1 cellular context compared by ENCODE assay signal in the genomic region with DNA sequence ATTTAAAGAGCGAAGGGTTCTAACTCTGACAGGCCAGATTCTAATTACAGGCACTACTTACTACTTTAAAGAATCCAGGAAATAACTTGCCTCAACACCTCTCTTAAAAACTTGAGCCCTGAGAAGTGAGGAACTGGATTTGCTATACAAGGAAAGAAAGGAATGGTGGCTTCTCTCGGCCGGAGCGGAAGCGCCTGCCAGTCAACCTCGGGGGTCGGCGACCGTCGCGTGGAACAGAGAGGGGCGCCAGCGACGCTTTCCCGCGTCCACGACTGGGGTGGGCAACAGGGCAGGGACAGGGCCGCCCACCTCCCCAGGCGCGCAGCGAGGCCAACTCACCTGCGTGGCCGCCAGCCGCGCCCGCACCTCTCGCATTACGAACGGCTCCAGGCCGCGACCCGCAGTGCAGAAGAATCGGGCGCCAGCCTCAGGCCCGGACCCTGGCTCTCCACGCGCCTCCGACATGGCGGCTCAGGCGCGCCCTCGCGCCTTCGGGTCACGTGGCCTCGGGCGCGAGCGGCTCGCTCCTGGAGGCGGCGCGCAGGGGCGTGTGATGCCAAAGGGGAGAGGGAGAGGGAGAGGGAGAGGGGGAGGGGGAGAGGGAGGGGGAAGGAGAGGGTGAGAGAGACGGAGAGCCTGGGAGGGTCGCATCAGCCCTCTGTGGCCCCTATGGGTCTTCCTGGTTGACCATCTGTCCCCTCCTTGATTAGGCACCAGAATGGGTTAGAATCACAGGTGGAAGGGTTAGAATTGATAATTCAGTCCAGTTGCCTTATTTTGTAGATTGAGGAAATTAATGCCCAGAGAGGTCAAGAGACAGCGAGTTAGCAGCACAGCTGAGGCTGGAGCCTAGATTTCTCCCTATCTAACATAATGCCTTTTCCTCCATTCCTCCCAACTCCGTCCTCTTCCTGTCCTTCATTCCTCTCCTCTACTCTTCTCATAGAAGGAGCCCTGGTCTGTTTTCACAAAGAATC.
TF ChIP-seq lines count a peak whose summit lies in the region.

A gene with protein sequence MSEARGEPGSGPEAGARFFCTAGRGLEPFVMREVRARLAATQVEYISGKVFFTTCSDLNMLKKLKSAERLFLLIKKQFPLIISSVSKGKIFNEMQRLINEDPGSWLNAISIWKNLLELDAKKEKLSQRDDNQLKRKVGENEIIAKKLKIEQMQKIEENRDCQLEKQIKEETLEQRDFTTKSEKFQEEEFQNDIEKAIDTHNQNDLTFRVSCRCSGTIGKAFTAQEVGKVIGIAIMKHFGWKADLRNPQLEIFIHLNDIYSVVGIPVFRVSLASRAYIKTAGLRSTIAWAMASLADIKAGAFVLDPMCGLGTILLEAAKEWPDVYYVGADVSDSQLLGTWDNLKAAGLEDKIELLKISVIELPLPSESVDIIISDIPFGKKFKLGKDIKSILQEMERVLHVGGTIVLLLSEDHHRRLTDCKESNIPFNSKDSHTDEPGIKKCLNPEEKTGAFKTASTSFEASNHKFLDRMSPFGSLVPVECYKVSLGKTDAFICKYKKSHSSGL (minus strand): TSS at position 484 of the 977 bp plus-strand sequence. CDS start 19 bp downstream, at position 465.

TF ChIP-seq in HepG2, 621 proteins besides CTCF, POLR2A, EP300 and RAD21 (continued from another document and continues in another):
- peak; percentile 71; the same call in 1 of the 2 replicates for TF ChIP-seq RAD51 (IDR thresholded peaks at IDR 0.05; ENCODE audit: borderline replicate concordance)
- peak; percentile 95 for TF ChIP-seq HOXD1 (CRISPR knock-in tag; IDR thresholded peaks at IDR 0.05)
- no peak for TF ChIP-seq MATR3 (CRISPR knock-in tag; IDR thresholded peaks at IDR 0.05)
- no peak for TF ChIP-seq TBL1XR1 (IDR thresholded peaks at IDR 0.05; ENCODE audit: borderline replicate concordance, low read length, partially characterized antibody)
- TF ChIP-seq AGO1 (IDR thresholded peaks at IDR 0.05; ENCODE audit: low read depth, low read length, poor library complexity, severe bottlenecking), result no peak
- TF ChIP-seq KAT7 (CRISPR knock-in tag; IDR thresholded peaks at IDR 0.05; ENCODE audit: borderline replicate concordance), result peak; percentile 98; the same call in 1 of the 2 replicates
- 0 out of 2 replicates have a peak, but pooled peaks have one; percentile 24 for TF ChIP-seq MYNN (CRISPR knock-in tag; IDR thresholded peaks at IDR 0.05; ENCODE audit: low read depth)
- TF ChIP-seq CBFB (CRISPR knock-in tag; IDR thresholded peaks at IDR 0.05), result peak; percentile 88
- TF ChIP-seq, protein P1, sequence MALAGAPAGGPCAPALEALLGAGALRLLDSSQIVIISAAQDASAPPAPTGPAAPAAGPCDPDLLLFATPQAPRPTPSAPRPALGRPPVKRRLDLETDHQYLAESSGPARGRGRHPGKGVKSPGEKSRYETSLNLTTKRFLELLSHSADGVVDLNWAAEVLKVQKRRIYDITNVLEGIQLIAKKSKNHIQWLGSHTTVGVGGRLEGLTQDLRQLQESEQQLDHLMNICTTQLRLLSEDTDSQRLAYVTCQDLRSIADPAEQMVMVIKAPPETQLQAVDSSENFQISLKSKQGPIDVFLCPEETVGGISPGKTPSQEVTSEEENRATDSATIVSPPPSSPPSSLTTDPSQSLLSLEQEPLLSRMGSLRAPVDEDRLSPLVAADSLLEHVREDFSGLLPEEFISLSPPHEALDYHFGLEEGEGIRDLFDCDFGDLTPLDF (CRISPR knock-in tag; IDR thresholded peaks at IDR 0.05), result peak; percentile 91
- TF ChIP-seq SRF (IDR thresholded peaks at IDR 0.05; ENCODE audit: low read depth, low read length), result no peak
- no peak for TF ChIP-seq ZNF672 (CRISPR knock-in tag; IDR thresholded peaks at IDR 0.05)
- no peak for TF ChIP-seq ZNF234 (CRISPR knock-in tag; conservative IDR thresholded peaks at IDR 0.05)
- TF ChIP-seq JUND (CRISPR knock-in tag; IDR thresholded peaks at IDR 0.05), result peak; percentile 70
- TF ChIP-seq ARNT2 (CRISPR knock-in tag; IDR thresholded peaks at IDR 0.05; ENCODE audit: low read depth), result peak; percentile 96
- peak; percentile 98; the same call in 1 of the 2 replicates for TF ChIP-seq ZNF619 (CRISPR knock-in tag; IDR thresholded peaks at IDR 0.05)
- TF ChIP-seq KDM1A (CRISPR knock-in tag; IDR thresholded peaks at IDR 0.05), result no peak; the same call in 1 of the 2 replicates
- peak; percentile 91; the same call in 1 of the 2 replicates for TF ChIP-seq DNMT1 (CRISPR knock-in tag; IDR thresholded peaks at IDR 0.05)
- peak; percentile 98 for TF ChIP-seq ZFX (CRISPR knock-in tag; IDR thresholded peaks at IDR 0.05; ENCODE audit: low read depth)
- TF ChIP-seq FOXC1 (CRISPR knock-in tag; IDR thresholded peaks at IDR 0.05; ENCODE audit: borderline replicate concordance), result peak; percentile 94
- TF ChIP-seq, protein P2, sequence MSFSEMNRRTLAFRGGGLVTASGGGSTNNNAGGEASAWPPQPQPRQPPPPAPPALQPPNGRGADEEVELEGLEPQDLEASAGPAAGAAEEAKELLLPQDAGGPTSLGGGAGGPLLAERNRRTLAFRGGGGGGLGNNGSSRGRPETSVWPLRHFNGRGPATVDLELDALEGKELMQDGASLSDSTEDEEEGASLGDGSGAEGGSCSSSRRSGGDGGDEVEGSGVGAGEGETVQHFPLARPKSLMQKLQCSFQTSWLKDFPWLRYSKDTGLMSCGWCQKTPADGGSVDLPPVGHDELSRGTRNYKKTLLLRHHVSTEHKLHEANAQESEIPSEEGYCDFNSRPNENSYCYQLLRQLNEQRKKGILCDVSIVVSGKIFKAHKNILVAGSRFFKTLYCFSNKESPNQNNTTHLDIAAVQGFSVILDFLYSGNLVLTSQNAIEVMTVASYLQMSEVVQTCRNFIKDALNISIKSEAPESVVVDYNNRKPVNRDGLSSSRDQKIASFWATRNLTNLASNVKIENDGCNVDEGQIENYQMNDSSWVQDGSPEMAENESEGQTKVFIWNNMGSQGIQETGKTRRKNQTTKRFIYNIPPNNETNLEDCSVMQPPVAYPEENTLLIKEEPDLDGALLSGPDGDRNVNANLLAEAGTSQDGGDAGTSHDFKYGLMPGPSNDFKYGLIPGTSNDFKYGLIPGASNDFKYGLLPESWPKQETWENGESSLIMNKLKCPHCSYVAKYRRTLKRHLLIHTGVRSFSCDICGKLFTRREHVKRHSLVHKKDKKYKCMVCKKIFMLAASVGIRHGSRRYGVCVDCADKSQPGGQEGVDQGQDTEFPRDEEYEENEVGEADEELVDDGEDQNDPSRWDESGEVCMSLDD (CRISPR knock-in tag; IDR thresholded peaks at IDR 0.05; ENCODE audit: borderline replicate concordance), result peak; percentile 86
- TF ChIP-seq RBM39 (IDR thresholded peaks at IDR 0.05; ENCODE audit: low read depth, low read length, poor library complexity, severe bottlenecking), result peak; percentile 90
- TF ChIP-seq STAG1 (CRISPR knock-in tag; IDR thresholded peaks at IDR 0.05), result 0 out of 2 replicates have a peak, but pooled peaks have one; percentile 32
- TF ChIP-seq ZNF354B (CRISPR knock-in tag; IDR thresholded peaks at IDR 0.05), result no peak
- TF ChIP-seq NRL (CRISPR knock-in tag; IDR thresholded peaks at IDR 0.05; ENCODE audit: borderline replicate concordance), result peak; percentile 97
- TF ChIP-seq, protein P3, sequence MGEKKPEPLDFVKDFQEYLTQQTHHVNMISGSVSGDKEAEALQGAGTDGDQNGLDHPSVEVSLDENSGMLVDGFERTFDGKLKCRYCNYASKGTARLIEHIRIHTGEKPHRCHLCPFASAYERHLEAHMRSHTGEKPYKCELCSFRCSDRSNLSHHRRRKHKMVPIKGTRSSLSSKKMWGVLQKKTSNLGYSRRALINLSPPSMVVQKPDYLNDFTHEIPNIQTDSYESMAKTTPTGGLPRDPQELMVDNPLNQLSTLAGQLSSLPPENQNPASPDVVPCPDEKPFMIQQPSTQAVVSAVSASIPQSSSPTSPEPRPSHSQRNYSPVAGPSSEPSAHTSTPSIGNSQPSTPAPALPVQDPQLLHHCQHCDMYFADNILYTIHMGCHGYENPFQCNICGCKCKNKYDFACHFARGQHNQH (CRISPR knock-in tag; IDR thresholded peaks at IDR 0.05), result peak; percentile 88
- peak; percentile 89; the same call in 1 of the 2 replicates for TF ChIP-seq TOE1 (CRISPR knock-in tag; IDR thresholded peaks at IDR 0.05)
- no peak for TF ChIP-seq NFIB (CRISPR knock-in tag; IDR thresholded peaks at IDR 0.05; ENCODE audit: borderline replicate concordance)
- no peak for TF ChIP-seq ZNF251 (CRISPR knock-in tag; IDR thresholded peaks at IDR 0.05)
- TF ChIP-seq REPIN1 (CRISPR knock-in tag; IDR thresholded peaks at IDR 0.05; ENCODE audit: borderline replicate concordance, low read depth), result peak; percentile 88
- TF ChIP-seq, protein P4, sequence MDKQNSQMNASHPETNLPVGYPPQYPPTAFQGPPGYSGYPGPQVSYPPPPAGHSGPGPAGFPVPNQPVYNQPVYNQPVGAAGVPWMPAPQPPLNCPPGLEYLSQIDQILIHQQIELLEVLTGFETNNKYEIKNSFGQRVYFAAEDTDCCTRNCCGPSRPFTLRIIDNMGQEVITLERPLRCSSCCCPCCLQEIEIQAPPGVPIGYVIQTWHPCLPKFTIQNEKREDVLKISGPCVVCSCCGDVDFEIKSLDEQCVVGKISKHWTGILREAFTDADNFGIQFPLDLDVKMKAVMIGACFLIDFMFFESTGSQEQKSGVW (CRISPR knock-in tag; IDR thresholded peaks at IDR 0.05; ENCODE audit: borderline replicate concordance), result peak; percentile 92; the same call in 1 of the 2 replicates
- no peak for TF ChIP-seq CREB1 (IDR thresholded peaks at IDR 0.05)
- no peak for TF ChIP-seq CREB1 (CRISPR knock-in tag; IDR thresholded peaks at IDR 0.05)
- TF ChIP-seq ZFP37 (CRISPR knock-in tag; IDR thresholded peaks at IDR 0.05; ENCODE audit: borderline replicate concordance), result peak; percentile 46; the same call in 1 of the 2 replicates
- peak; percentile 42; the same call in 1 of the 2 replicates for TF ChIP-seq SOX5 (CRISPR knock-in tag; IDR thresholded peaks at IDR 0.05; ENCODE audit: borderline replicate concordance)
- no peak for TF ChIP-seq TBX3 (IDR thresholded peaks at IDR 0.05; ENCODE audit: borderline replicate concordance)
- peak; percentile 68 for TF ChIP-seq ETV6 (CRISPR knock-in tag; conservative IDR thresholded peaks at IDR 0.05)
- TF ChIP-seq, protein P5, sequence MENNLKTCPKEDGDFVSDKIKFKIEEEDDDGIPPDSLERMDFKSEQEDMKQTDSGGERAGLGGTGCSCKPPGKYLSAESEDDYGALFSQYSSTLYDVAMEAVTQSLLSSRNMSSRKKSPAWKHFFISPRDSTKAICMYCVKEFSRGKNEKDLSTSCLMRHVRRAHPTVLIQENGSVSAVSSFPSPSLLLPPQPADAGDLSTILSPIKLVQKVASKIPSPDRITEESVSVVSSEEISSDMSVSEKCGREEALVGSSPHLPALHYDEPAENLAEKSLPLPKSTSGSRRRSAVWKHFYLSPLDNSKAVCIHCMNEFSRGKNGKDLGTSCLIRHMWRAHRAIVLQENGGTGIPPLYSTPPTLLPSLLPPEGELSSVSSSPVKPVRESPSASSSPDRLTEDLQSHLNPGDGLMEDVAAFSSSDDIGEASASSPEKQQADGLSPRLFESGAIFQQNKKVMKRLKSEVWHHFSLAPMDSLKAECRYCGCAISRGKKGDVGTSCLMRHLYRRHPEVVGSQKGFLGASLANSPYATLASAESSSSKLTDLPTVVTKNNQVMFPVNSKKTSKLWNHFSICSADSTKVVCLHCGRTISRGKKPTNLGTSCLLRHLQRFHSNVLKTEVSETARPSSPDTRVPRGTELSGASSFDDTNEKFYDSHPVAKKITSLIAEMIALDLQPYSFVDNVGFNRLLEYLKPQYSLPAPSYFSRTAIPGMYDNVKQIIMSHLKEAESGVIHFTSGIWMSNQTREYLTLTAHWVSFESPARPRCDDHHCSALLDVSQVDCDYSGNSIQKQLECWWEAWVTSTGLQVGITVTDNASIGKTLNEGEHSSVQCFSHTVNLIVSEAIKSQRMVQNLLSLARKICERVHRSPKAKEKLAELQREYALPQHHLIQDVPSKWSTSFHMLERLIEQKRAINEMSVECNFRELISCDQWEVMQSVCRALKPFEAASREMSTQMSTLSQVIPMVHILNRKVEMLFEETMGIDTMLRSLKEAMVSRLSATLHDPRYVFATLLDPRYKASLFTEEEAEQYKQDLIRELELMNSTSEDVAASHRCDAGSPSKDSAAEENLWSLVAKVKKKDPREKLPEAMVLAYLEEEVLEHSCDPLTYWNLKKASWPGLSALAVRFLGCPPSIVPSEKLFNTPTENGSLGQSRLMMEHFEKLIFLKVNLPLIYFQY (CRISPR knock-in tag; IDR thresholded peaks at IDR 0.05; ENCODE audit: borderline replicate concordance), result peak; percentile 86; the same call in 1 of the 2 replicates
- peak; percentile 88 for TF ChIP-seq ZC3H13 (CRISPR knock-in tag; IDR thresholded peaks at IDR 0.05)
- peak; percentile 85; the same call in 1 of the 2 replicates for TF ChIP-seq ZNF790 (CRISPR knock-in tag; IDR thresholded peaks at IDR 0.05; ENCODE audit: borderline replicate concordance)
- TF ChIP-seq HMG20A (CRISPR knock-in tag; IDR thresholded peaks at IDR 0.05; ENCODE audit: borderline replicate concordance), result no peak
- TF ChIP-seq ZNF496 (CRISPR knock-in tag; IDR thresholded peaks at IDR 0.05; ENCODE audit: insufficient replicate concordance), result no peak
- TF ChIP-seq, protein P6, sequence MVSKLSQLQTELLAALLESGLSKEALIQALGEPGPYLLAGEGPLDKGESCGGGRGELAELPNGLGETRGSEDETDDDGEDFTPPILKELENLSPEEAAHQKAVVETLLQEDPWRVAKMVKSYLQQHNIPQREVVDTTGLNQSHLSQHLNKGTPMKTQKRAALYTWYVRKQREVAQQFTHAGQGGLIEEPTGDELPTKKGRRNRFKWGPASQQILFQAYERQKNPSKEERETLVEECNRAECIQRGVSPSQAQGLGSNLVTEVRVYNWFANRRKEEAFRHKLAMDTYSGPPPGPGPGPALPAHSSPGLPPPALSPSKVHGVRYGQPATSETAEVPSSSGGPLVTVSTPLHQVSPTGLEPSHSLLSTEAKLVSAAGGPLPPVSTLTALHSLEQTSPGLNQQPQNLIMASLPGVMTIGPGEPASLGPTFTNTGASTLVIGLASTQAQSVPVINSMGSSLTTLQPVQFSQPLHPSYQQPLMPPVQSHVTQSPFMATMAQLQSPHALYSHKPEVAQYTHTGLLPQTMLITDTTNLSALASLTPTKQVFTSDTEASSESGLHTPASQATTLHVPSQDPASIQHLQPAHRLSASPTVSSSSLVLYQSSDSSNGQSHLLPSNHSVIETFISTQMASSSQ (IDR thresholded peaks at IDR 0.05; ENCODE audit: low read depth), result no peak
- TF ChIP-seq, protein P6 (CRISPR knock-in tag; IDR thresholded peaks at IDR 0.05; ENCODE audit: borderline replicate concordance), result peak; percentile 60; the same call in 1 of the 2 replicates
